Comparison of ENCODE assay signal across 17 cellular contexts in the genomic region with DNA sequence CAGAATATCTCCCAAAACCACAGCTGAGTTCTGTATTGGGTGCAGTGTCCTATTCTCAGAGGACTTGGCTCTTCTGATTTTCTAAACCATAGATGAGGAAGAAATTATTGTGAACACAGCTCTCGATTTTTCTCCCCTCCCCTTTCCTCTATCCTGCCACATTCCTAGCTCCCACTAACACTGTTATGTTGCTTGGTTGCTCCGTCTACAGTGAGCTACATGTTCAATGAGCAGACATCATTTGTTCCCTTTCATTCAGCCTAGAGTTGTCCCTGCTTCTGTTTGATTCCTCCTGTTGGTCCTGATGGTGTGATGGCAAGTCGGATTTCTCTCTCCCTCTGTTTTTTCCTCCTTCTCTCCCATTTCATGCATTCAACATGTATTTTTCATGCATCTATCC.
"Had no signal": no experiment of that assay in that cellular context is flagged by ENCODE, and none has a peak within 500 bp of the region (broad histone marks: within the 10 kb centered on the region; RNA-seq: fewer than 3 reads in every experiment).

No MANE protein-coding gene starts in this region.

- DNase-seq: activated CD4-positive, alpha-beta memory T cell treated with anti-CD3 and anti-CD28 coated beads for 36 hours; activated CD4-positive, CD25-positive, alpha-beta regulatory T cell treated with anti-CD3 and anti-CD28 coated beads, Interleukin-2, amount 50 U/mL, for 72 hours; activated gamma-delta T cell treated with Interleukin-2 at 50 U/mL for 16 hours; activated naive CD8-positive, alpha-beta T cell treated with anti-CD3 and anti-CD28 coated beads, Interleukin-2, amount 10 ng/mL, durations not matched to agents 7 days and 5 days; activated T-cell treated with anti-CD3 and anti-CD28 coated beads, Interleukin-2, amount 50 U/mL, for 72 hours; esophagus squamous epithelium; foreskin keratinocyte; stimulated activated CD4-positive, alpha-beta T cell treated with anti-CD3 and anti-CD28 coated beads, Interleukin-4, amount 100 ng/mL, for 1 hour; stimulated activated CD8-positive, alpha-beta memory T cell treated with anti-CD3 and anti-CD28 coated beads, Interleukin-4, amount 100 ng/mL, for 48 hours; T-helper 9 cell; thyroid gland had no signal

- H3K4me1 Mint-ChIP-seq: activated naive CD8-positive, alpha-beta T cell treated with anti-CD3 and anti-CD28 coated beads, Interleukin-2, amount 10 ng/mL, durations not matched to agents 7 days and 5 days had no signal

- H3K4me3 Mint-ChIP-seq: activated CD4-positive, alpha-beta memory T cell treated with anti-CD3 and anti-CD28 coated beads for 36 hours; activated naive CD8-positive, alpha-beta T cell treated with anti-CD3 and anti-CD28 coated beads, Interleukin-2, amount 10 ng/mL, durations not matched to agents 7 days and 5 days; activated T-cell treated with anti-CD3 and anti-CD28 coated beads, Interleukin-2, amount 50 U/mL, for 72 hours; natural killer cell treated with Interleukin-12 subunit alpha and Interleukin-12 subunit beta and Interleukin-15 and Interleukin-18, amount 100 ng/mL, for 72 hours; stimulated activated naive CD8-positive, alpha-beta T cell treated with anti-CD3 and anti-CD28 coated beads, Interleukin-15, Interleukin-2, amounts not matched to agents 100 ng/mL and 50 ng/mL, for 24 hours had no signal

- H3K27ac Mint-ChIP-seq: activated CD4-positive, alpha-beta memory T cell treated with anti-CD3 and anti-CD28 coated beads for 36 hours; activated naive CD8-positive, alpha-beta T cell treated with anti-CD3 and anti-CD28 coated beads, Interleukin-2, amount 10 ng/mL, durations not matched to agents 7 days and 5 days; activated T-cell treated with anti-CD3 and anti-CD28 coated beads, Interleukin-2, amount 50 U/mL, for 72 hours; natural killer cell treated with Interleukin-12 subunit alpha and Interleukin-12 subunit beta and Interleukin-15 and Interleukin-18, amount 100 ng/mL, for 72 hours; progenitor cell of endocrine pancreas; stimulated activated naive CD8-positive, alpha-beta T cell treated with anti-CD3 and anti-CD28 coated beads, Interleukin-15, Interleukin-2, amounts not matched to agents 100 ng/mL and 50 ng/mL, for 24 hours had no signal

- H3K27me3 ChIP-seq: esophagus squamous epithelium, foreskin keratinocyte, SJSA1, thyroid gland, vagina had no signal

- H3K36me3 ChIP-seq: esophagus squamous epithelium, SJSA1, thyroid gland, vagina had no signal

- FAIRE-seq: endometrium had no signal

- ATAC-seq: foreskin keratinocyte had no signal

- H3K4me1 ChIP-seq: esophagus squamous epithelium, foreskin keratinocyte, SJSA1, thyroid gland, vagina had no signal

- H3K27ac ChIP-seq: esophagus squamous epithelium, foreskin keratinocyte, SJSA1, thyroid gland, vagina had no signal

- H3K9me3 ChIP-seq: esophagus squamous epithelium, SJSA1, thyroid gland, vagina had no signal

- H3K36me3 Mint-ChIP-seq: activated CD4-positive, alpha-beta memory T cell treated with anti-CD3 and anti-CD28 coated beads for 36 hours; activated naive CD8-positive, alpha-beta T cell treated with anti-CD3 and anti-CD28 coated beads, Interleukin-2, amount 10 ng/mL, durations not matched to agents 7 days and 5 days; natural killer cell treated with Interleukin-12 subunit alpha and Interleukin-12 subunit beta and Interleukin-15 and Interleukin-18, amount 100 ng/mL, for 72 hours had no signal

- H3K4me3 ChIP-seq: esophagus squamous epithelium, SJSA1, thyroid gland, vagina had no signal

- H3K27me3 Mint-ChIP-seq: activated naive CD8-positive, alpha-beta T cell treated with anti-CD3 and anti-CD28 coated beads, Interleukin-2, amount 10 ng/mL, durations not matched to agents 7 days and 5 days; progenitor cell of endocrine pancreas; stimulated activated naive CD8-positive, alpha-beta T cell treated with anti-CD3 and anti-CD28 coated beads, Interleukin-15, Interleukin-2, amounts not matched to agents 100 ng/mL and 50 ng/mL, for 24 hours had no signal
